ENCODE assay signal across 8 cellular contexts in the genomic region with DNA sequence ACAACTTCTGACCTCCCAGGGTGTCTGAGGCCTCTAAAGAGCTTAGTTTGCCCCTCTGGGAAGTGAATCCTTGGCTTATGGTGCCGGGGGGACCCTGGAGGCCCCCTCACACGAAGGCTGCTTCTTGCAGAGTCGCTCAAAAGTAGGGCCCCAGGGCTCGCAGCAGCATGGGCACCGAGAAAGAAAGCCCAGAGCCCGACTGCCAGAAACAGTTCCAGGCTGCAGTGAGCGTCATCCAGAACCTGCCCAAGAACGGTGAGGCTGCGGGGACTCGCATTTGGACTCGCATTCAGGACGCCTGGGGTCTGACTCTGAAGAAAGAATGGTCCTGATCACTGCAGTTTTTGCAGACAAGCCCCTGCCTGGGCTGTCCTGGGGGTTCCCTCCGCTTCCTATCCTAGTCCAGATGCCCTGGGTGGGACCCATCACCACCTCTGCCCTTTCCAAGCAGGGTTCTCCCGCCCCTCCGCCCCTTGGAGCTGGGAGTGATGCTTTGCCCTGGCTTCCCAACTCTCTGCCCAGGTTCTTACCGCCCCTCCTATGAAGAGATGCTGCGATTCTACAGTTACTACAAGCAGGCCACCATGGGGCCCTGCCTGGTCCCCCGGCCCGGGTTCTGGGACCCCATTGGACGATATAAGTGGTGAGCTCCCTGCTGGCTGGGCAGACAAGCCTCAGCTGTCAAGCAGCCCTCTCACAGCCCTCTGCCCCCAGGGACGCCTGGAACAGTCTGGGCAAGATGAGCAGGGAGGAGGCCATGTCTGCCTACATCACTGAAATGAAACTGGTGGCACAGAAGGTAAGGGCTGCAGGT. TPM values are rescaled to one million over a fixed set of nuclear protein-coding genes. Genes with fewer than 3 reads are reported as not detected.
DNase-seq lines count a peak whose midpoint lies in the region; ATAC-seq, FAIRE-seq and TF ChIP-seq lines count a peak whose summit lies in the region.

No MANE protein-coding gene starts in this region.

- no peaks in the 10 kb centered on the region for H3K9me3 ChIP-seq in HAP-1
- H3K9me3 ChIP-seq in right cardiac atrium (ENCODE audit: control insufficient read depth, low read length): no peaks in the 10 kb centered on the region
- H3K9me3 ChIP-seq in small intestine (ENCODE audit: control insufficient read depth, low read depth): no peaks in the 10 kb centered on the region

- H3K4me3 Mint-ChIP-seq in activated CD4-positive, alpha-beta memory T cell treated with anti-CD3 and anti-CD28 coated beads, Interleukin-2, amount 10 ng/mL, durations not matched to agents 7 days and 5 days: peak overlapping the region; percentile 87

- H3K36me3 Mint-ChIP-seq in activated CD4-positive, alpha-beta memory T cell treated with anti-CD3 and anti-CD28 coated beads, Interleukin-2, amount 10 ng/mL, durations not matched to agents 7 days and 5 days (ENCODE audit: low read depth): peaks cover 2% of the 10 kb centered on the region

- peak overlapping the region; percentile 66 for H3K27ac Mint-ChIP-seq in activated CD4-positive, alpha-beta memory T cell treated with anti-CD3 and anti-CD28 coated beads, Interleukin-2, amount 10 ng/mL, durations not matched to agents 7 days and 5 days

- H3K4me3 ChIP-seq in HAP-1 (peak overlapping the region; percentile 46), right cardiac atrium (ENCODE audit: low read length) (peak overlapping the region; percentile 49), small intestine (ENCODE audit: low read depth in 1 of 2, low read length in 2 of 2) (peak overlapping the region; percentile 50 to 65)

- H3K4me1 ChIP-seq in HAP-1: peaks cover 11% of the 10 kb centered on the region
- no peaks in the 10 kb centered on the region for H3K4me1 ChIP-seq in right cardiac atrium (ENCODE audit: control insufficient read depth, insufficient read depth, low read length)
- H3K4me1 ChIP-seq in small intestine (ENCODE audit: control insufficient read depth in 2 of 2, insufficient read depth in 1 of 2, low read depth in 1 of 2, low read length in 1 of 2): peaks cover 0 to 8% of the 10 kb centered on the region in 2 donors

- POLR2A ChIA-PET in activated CD4-positive, alpha-beta memory T cell treated with anti-CD3 and anti-CD28 coated beads, Interleukin-2, amount 10 ng/mL, durations not matched to agents 7 days and 5 days (lab: Charles Lee): interaction anchor here (0.7 to 6.0 kb wide), 13 partner anchors 9 to 93 kb away, joined by 3 to 106 read pairs (median 6); partner anchors contain the start of genes HEXIM1, HEXIM2 and NMT1

- H3K36me3 ChIP-seq in HAP-1 (replicated peaks) (no peaks in the 10 kb centered on the region; the same call in 1 of the 2 replicates), small intestine (ENCODE audit: control insufficient read depth in 2 of 2, insufficient read depth in 2 of 2, low read length in 2 of 2) (peaks cover 2 to 3% of the 10 kb centered on the region in 2 donors)

- H3K9me3 Mint-ChIP-seq in activated CD4-positive, alpha-beta memory T cell treated with anti-CD3 and anti-CD28 coated beads, Interleukin-2, amount 10 ng/mL, durations not matched to agents 7 days and 5 days: no peaks in the 10 kb centered on the region

- CTCF ChIA-PET in activated CD4-positive, alpha-beta memory T cell treated with anti-CD3 and anti-CD28 coated beads, Interleukin-2, amount 10 ng/mL, durations not matched to agents 7 days and 5 days (lab: Charles Lee): interaction anchor here (0.6 to 11.5 kb wide), 75 partner anchors 11 to 580 kb away, joined by 3 to 347 read pairs (median 5); partner anchors contain the start of genes DCAKD, EFTUD2, FMNL1 and FZD2

- intact Hi-C loops in right cardiac atrium (cut with DNase I): loop anchor here in 3 of 4 donors (1.0 to 2.0 kb wide), 4 partner anchors 13 to 63 kb away; partner anchors contain the start of gene HEXIM1 (in 1 of the 3)

- peaks cover 26% of the 10 kb centered on the region for H3K4me1 Mint-ChIP-seq in activated CD4-positive, alpha-beta memory T cell treated with anti-CD3 and anti-CD28 coated beads, Interleukin-2, amount 10 ng/mL, durations not matched to agents 7 days and 5 days

- peaks cover 3% of the 10 kb centered on the region for H3K27me3 Mint-ChIP-seq in activated CD4-positive, alpha-beta memory T cell treated with anti-CD3 and anti-CD28 coated beads, Interleukin-2, amount 10 ng/mL, durations not matched to agents 7 days and 5 days

- TF ChIP-seq CTCF in D721Med (IDR thresholded peaks at IDR 0.05; ENCODE audit: insufficient read depth, missing control alignments): no peak

- H3K27ac ChIP-seq in right cardiac atrium (ENCODE audit: low read length): peak overlapping the region; percentile 54
- H3K27ac ChIP-seq in small intestine (ENCODE audit: low read depth in 1 of 2, low read length in 1 of 2): peak overlapping the region; percentile 68 to 79

- in situ Hi-C loops in HAP-1 (cut with MboI; ENCODE audit: low sequenced_read_pairs): loop anchor here (5.0 kb wide), 1 partner anchor 61 kb away; no protein-coding TSS in a partner anchor

- 57% methylated on average over 21 of the region's 21 CpGs for WGBS in right cardiac atrium
- WGBS in small intestine, 3 donors: 22 to 47% (median 35%) methylated on average over 21 of the region's 21 CpGs

- no peak for FAIRE-seq in small intestine (lab: Jason Lieb, UNC)
- FAIRE-seq in D721Med (lab: Jason Lieb, UNC): no peak

- DNase-seq in HAP-1 (ENCODE audit: low spot score in 2 of 2): no peak
- no peak for DNase-seq in activated CD4-positive, alpha-beta memory T cell treated with anti-CD3 and anti-CD28 coated beads, Interleukin-2, amount 10 ng/mL, durations not matched to agents 7 days and 5 days
- peak in 2 of 3 donors; percentile 61 to 62 for DNase-seq in right cardiac atrium
- DNase-seq in small intestine: peak; percentile 26
- DNase-seq in D721Med (ENCODE audit: insufficient read length, low spot score): no peak
- DNase-seq in islet precursor cell: no peak
- no peak for DNase-seq in cortex of kidney (lab: John Stamatoyannopoulos, UW)

- ATAC-seq in right cardiac atrium (no peak), GM21786 (IDR thresholded peaks at IDR 0.05; ENCODE audit: unreplicated experiment) (no peak)

- H3K27me3 ChIP-seq in HAP-1 (ENCODE audit: low read depth) (no peaks in the 10 kb centered on the region), right cardiac atrium (ENCODE audit: control insufficient read depth, insufficient read depth) (no peaks in the 10 kb centered on the region), small intestine (ENCODE audit: control insufficient read depth in 2 of 2, insufficient read depth in 2 of 2, low read length in 2 of 2) (no peaks in the 10 kb centered on the region)

RNA-seq across cellular contexts. Expression of gene ACBD4, which starts 0.7 kb away (rescaled TPM):
- total RNA-seq in activated CD4-positive, alpha-beta memory T cell treated with anti-CD3 and anti-CD28 coated beads, Interleukin-2, amount 10 ng/mL, durations not matched to agents 7 days and 5 days: 10 to 100 TPM; 15.0 to 17.8 TPM
- 10 to 100 TPM; 11.9 to 14.8 (median 12.6) TPM for total RNA-seq in right cardiac atrium
- polyA plus RNA-seq in right cardiac atrium (12.0 TPM), small intestine (100 to 1,000 TPM in 2 of 3 donors, 10 to 100 TPM in 1; 21.1 to 184 (median 165) TPM)

RNA-seq across cellular contexts. Expression of gene PLCD3, which starts 3.9 kb away (rescaled TPM):
- total RNA-seq in activated CD4-positive, alpha-beta memory T cell treated with anti-CD3 and anti-CD28 coated beads, Interleukin-2, amount 10 ng/mL, durations not matched to agents 7 days and 5 days: 1 to 10 TPM; 2.7 to 3.1 TPM
- total RNA-seq in right cardiac atrium: 100 to 1,000 TPM in 3 of 4 donors, 10 to 100 TPM in 1; 94.2 to 164 (median 138) TPM
- polyA plus RNA-seq in right cardiac atrium (100 TPM), small intestine (10 to 100 TPM in 2 of 3 donors, 1 to 10 TPM in 1; 7.8 to 11.9 (median 10.5) TPM)

RNA-seq across cellular contexts. Expression of gene HEXIM1, which starts 12.1 kb away (rescaled TPM):
- 10 to 100 TPM; 35.0 to 35.8 TPM for total RNA-seq in activated CD4-positive, alpha-beta memory T cell treated with anti-CD3 and anti-CD28 coated beads, Interleukin-2, amount 10 ng/mL, durations not matched to agents 7 days and 5 days
- 10 to 100 TPM; 37.1 to 42.6 (median 40.6) TPM for total RNA-seq in right cardiac atrium
- 21.2 TPM for polyA plus RNA-seq in right cardiac atrium
- 10 to 100 TPM; 17.5 to 51.7 (median 46.5) TPM for polyA plus RNA-seq in small intestine

RNA-seq across cellular contexts. Expression of gene HEXIM2, which starts 25.5 kb away (rescaled TPM):
- 1 to 10 TPM; 6.5 to 8.0 TPM for total RNA-seq in activated CD4-positive, alpha-beta memory T cell treated with anti-CD3 and anti-CD28 coated beads, Interleukin-2, amount 10 ng/mL, durations not matched to agents 7 days and 5 days
- total RNA-seq in right cardiac atrium: 1 to 10 TPM; 3.5 to 8.2 (median 6.6) TPM
- 6.5 TPM for polyA plus RNA-seq in right cardiac atrium
- polyA plus RNA-seq in small intestine: 10 to 100 TPM; 11.2 to 13.3 (median 13.0) TPM

Comparison
In these comparisons a context has a peak if more than half of its experiments do, and no peak if none do; other contexts are left out.
1. DNase-seq: peak in right cardiac atrium (2 of 3) and small intestine (single experiment); none in HAP-1 (0 of 2), activated CD4-positive, alpha-beta memory T cell treated with anti-CD3 and anti-CD28 coated beads, Interleukin-2, amount 10 ng/mL, durations not matched to agents 7 days and 5 days (single experiment), D721Med (single experiment), islet precursor cell (single experiment) and cortex of kidney (single experiment).
2. RNA of gene PLCD3, which starts 3.9 kb away (total RNA-seq): 94.2 to 164 TPM in right cardiac atrium; 2.7 to 3.1 TPM in activated CD4-positive, alpha-beta memory T cell treated with anti-CD3 and anti-CD28 coated beads, Interleukin-2, amount 10 ng/mL, durations not matched to agents 7 days and 5 days; every median in the first group is over 10 times any median in the second.
3. Peak in every context shown above with its lines, with median percentiles within 50 percentile points of each other: H3K4me3 ChIP-seq.